In genomic region chr18:57929922-57930321, GRCh38 we compare ENCODE assay signal across 33 cellular contexts.
"Had no signal": no experiment of that assay in that cellular context is flagged by ENCODE, and none has a peak within 500 bp of the region (broad histone marks: within the 10 kb centered on the region; RNA-seq: fewer than 3 reads in every experiment).

No MANE protein-coding gene starts in this region.

- H3K36me3 ChIP-seq: neutrophil, ovary, spleen, suprapubic skin, tibial artery, transverse colon, upper lobe of right lung, uterus had no signal

- H3K4me1 Mint-ChIP-seq: nephron progenitor cell, neural crest cell had no signal

- H3K9ac ChIP-seq: parathyroid adenoma had no signal

- H3K27me3 Mint-ChIP-seq: naive thymus-derived CD8-positive, alpha-beta T cell; progenitor cell of endocrine pancreas; stimulated activated memory B cell treated with anti-CD40 and anti-IgM and Interleukin-4, amounts not matched to agents 10 μg/mL and 1 μg/mL and 100 μg/mL, for 72 hours; type B pancreatic cell had no signal

- ATAC-seq: naive thymus-derived CD8-positive, alpha-beta T cell; natural killer cell treated with Interleukin-12 subunit alpha and Interleukin-12 subunit beta and Interleukin-15 and Interleukin-18, amount 100 ng/mL, for 72 hours; psoas muscle; sciatic nerve; stimulated activated memory B cell treated with anti-CD40 and anti-IgM and Interleukin-4, amounts not matched to agents 10 μg/mL and 1 μg/mL and 100 μg/mL, for 72 hours; stimulated activated naive CD8-positive, alpha-beta T cell treated with anti-CD3 and anti-CD28 coated beads, Interleukin-15, amount 100 ng/mL, for 72 hours; stimulated activated naive CD8-positive, alpha-beta T cell treated with anti-CD3 and anti-CD28 coated beads, Interleukin-15, Interleukin-2, amounts not matched to agents 100 U/mL and 50 U/mL, for 24 hours had no signal

- H3K9me3 ChIP-seq: neutrophil, ovary, psoas muscle, suprapubic skin, testis, tibial artery, transverse colon, upper lobe of right lung, uterus had no signal

- H3K27ac Mint-ChIP-seq: naive thymus-derived CD8-positive, alpha-beta T cell; natural killer cell treated with Interleukin-12 subunit alpha and Interleukin-12 subunit beta and Interleukin-15 and Interleukin-18, amount 100 ng/mL, for 72 hours; nephron progenitor cell; progenitor cell of endocrine pancreas; stimulated activated naive CD8-positive, alpha-beta T cell treated with anti-CD3 and anti-CD28 coated beads, Interleukin-15, amount 100 ng/mL, for 72 hours; type B pancreatic cell had no signal

- H3K36me3 Mint-ChIP-seq: natural killer cell treated with Interleukin-12 subunit alpha and Interleukin-12 subunit beta and Interleukin-15 and Interleukin-18, amount 100 ng/mL, for 72 hours; stimulated activated memory B cell treated with anti-CD40 and anti-IgM and Interleukin-4, amounts not matched to agents 10 μg/mL and 1 μg/mL and 100 μg/mL, for 72 hours; type B pancreatic cell had no signal

- H3K4me3 ChIP-seq: ovary, psoas muscle, skin epidermis, smooth muscle cell, suprapubic skin, testis, tibial artery, transverse colon, uterus had no signal

- H3K4me2 ChIP-seq: smooth muscle cell had no signal

- H3K27ac ChIP-seq: neutrophil, ovary, parathyroid adenoma, psoas muscle, skin epidermis, spleen, suprapubic skin, testis, tibial artery, transverse colon, upper lobe of right lung, uterus had no signal

- H3K4me3 Mint-ChIP-seq: naive thymus-derived CD8-positive, alpha-beta T cell; natural killer cell treated with Interleukin-12 subunit alpha and Interleukin-12 subunit beta and Interleukin-15 and Interleukin-18, amount 100 ng/mL, for 72 hours; nephron progenitor cell; neural crest cell; stimulated activated memory B cell treated with anti-CD40 and anti-IgM and Interleukin-4, amounts not matched to agents 10 μg/mL and 1 μg/mL and 100 μg/mL, for 72 hours; stimulated activated naive CD8-positive, alpha-beta T cell treated with anti-CD3 and anti-CD28 coated beads, Interleukin-15, amount 100 ng/mL, for 72 hours; type B pancreatic cell had no signal

- H3K79me2 ChIP-seq: parathyroid adenoma had no signal

- H3K9me3 Mint-ChIP-seq: natural killer cell treated with Interleukin-12 subunit alpha and Interleukin-12 subunit beta and Interleukin-15 and Interleukin-18, amount 100 ng/mL, for 72 hours; stimulated activated memory B cell treated with anti-CD40 and anti-IgM and Interleukin-4, amounts not matched to agents 10 μg/mL and 1 μg/mL and 100 μg/mL, for 72 hours; type B pancreatic cell had no signal

- H3K27me3 ChIP-seq: neutrophil, ovary, spleen, suprapubic skin, testis, tibial artery, transverse colon, upper lobe of right lung, uterus had no signal

- DNase-seq: naive thymus-derived CD8-positive, alpha-beta T cell; nephron progenitor cell; nucleus accumbens; ovary; posterior cingulate gyrus; psoas muscle; right cardiac atrium; spleen; stimulated activated CD4-positive, alpha-beta T cell treated with anti-CD3 and anti-CD28 coated beads, Interleukin-12 subunit alpha, Interleukin-12 subunit beta, amount 100 ng/mL, for 4 hours; stimulated activated CD4-positive, alpha-beta T cell treated with anti-CD3 and anti-CD28 coated beads, Interleukin-1b, Interleukin-23, amount 100 ng/mL, for 48 hours; stimulated activated CD4-positive, alpha-beta T cell treated with anti-CD3 and anti-CD28 coated beads, Interleukin-4, amount 100 ng/mL, for 1 hour; stimulated activated CD4-positive, alpha-beta T cell treated with anti-CD3 and anti-CD28 coated beads, Interleukin-4, amount 100 ng/mL, for 4 hours; stimulated activated CD8-positive, alpha-beta memory T cell treated with anti-CD3 and anti-CD28 coated beads, Interleukin-4, amount 100 ng/mL, for 48 hours; stimulated activated naive CD4-positive, alpha-beta T cell; stimulated activated naive CD8-positive, alpha-beta T cell treated with anti-CD3 and anti-CD28 coated beads, Interleukin-15, amount 100 ng/mL, for 72 hours; stimulated activated naive CD8-positive, alpha-beta T cell treated with anti-CD3 and anti-CD28 coated beads, Interleukin-15, Interleukin-2, amounts not matched to agents 100 U/mL and 50 U/mL, for 24 hours; substantia nigra; testis; tibial artery; transverse colon; upper lobe of right lung; uterus had no signal

- H3K4me1 ChIP-seq: parathyroid adenoma, psoas muscle, suprapubic skin, testis, tibial artery, upper lobe of right lung, uterus had no signal
